In genomic region chr11:120863359-120863758, GRCh38 we compare ENCODE assay signal across 29 cellular contexts.
DNase-seq lines count a peak whose midpoint lies in the region; ATAC-seq, FAIRE-seq and TF ChIP-seq lines count a peak whose summit lies in the region.
"Had no signal": no experiment of that assay in that cellular context is flagged by ENCODE, and none has a peak within 500 bp of the region (broad histone marks: within the 10 kb centered on the region; RNA-seq: fewer than 3 reads in every experiment).

No MANE protein-coding gene starts in this region.

- no peak overlapping the region for H3K27ac ChIP-seq in breast epithelium
- H3K27ac ChIP-seq in HepG2 (ENCODE audit: extremely low read length, insufficient read depth, low read length): no peak overlapping the region
- no peak overlapping the region for H3K27ac ChIP-seq in heart left ventricle
- H3K27ac ChIP-seq: dorsolateral prefrontal cortex, gastrocnemius medialis, lower lobe of right lung, neural progenitor cell, transverse colon had no signal

- no peak for TF ChIP-seq POLR2A in breast epithelium (IDR thresholded peaks at IDR 0.05)
- TF ChIP-seq POLR2A in HepG2 (IDR thresholded peaks at IDR 0.05; ENCODE audit: insufficient read depth in 1 of 2, low read depth in 2 of 2, low read length in 2 of 2): no peak
- TF ChIP-seq POLR2A in heart left ventricle (IDR thresholded peaks at IDR 0.05): no peak

- in situ Hi-C loops in HepG2 (cut with HindIII; ENCODE audit: extremely low pct_ligation_motif_present, low pct_unique_long_range_greater_than_20kb): no loop called here

- H3K4me1 Mint-ChIP-seq in MCF 10A (ENCODE audit: insufficient read depth, unreplicated experiment): no peaks in the 10 kb centered on the region
- H3K4me1 Mint-ChIP-seq: activated CD4-positive, alpha-beta T cell treated with anti-CD3 and anti-CD28 coated beads, Interleukin-2, amount 10 ng/mL, durations not matched to agents 24 days and 14 days; stimulated activated naive CD8-positive, alpha-beta T cell treated with anti-CD3 and anti-CD28 coated beads, Interleukin-15, amount 100 ng/mL, for 72 hours had no signal

- CTCF ChIA-PET in MCF 10A (lab: Yijun Ruan, JAX): no interaction called here
- CTCF ChIA-PET in HepG2 (lab: Yijun Ruan, JAX; ENCODE audit: low intra/inter-chr PET ratio, low total read pairs): no interaction called here

- peaks cover 0 to 20% of the 10 kb centered on the region in 2 donors for H3K27me3 ChIP-seq in breast epithelium
- peaks cover 0 to 4% of the 10 kb centered on the region in 2 experiments; a peak in 2 of 5 replicates for H3K27me3 ChIP-seq in HepG2 (ENCODE audit: control insufficient read depth in 1 of 2, insufficient read depth in 2 of 2, low read length in 2 of 2)
- H3K27me3 ChIP-seq in heart left ventricle: peaks cover 0 to 18% (median 5%) of the 10 kb centered on the region in 9 donors
- H3K27me3 ChIP-seq: gastrocnemius medialis, transverse colon had no signal

- no peaks in the 10 kb centered on the region for H3K4me1 ChIP-seq in breast epithelium
- no peaks in the 10 kb centered on the region for H3K4me1 ChIP-seq in HepG2 (ENCODE audit: insufficient read depth, low read length)
- peaks cover 0 to 10% (median 4%) of the 10 kb centered on the region in 12 donors for H3K4me1 ChIP-seq in heart left ventricle
- H3K4me1 ChIP-seq: gastrocnemius medialis, lower lobe of right lung, neural progenitor cell, transverse colon had no signal

- H3K4me3 ChIP-seq in breast epithelium (no peak overlapping the region), fibroblast of the aortic adventitia (ENCODE audit: low read depth, low read length) (no peak overlapping the region), HepG2 (replicated peaks in 1 of 3; ENCODE audit: insufficient read depth in 1 of 3, low read depth in 2 of 3, low read length in 3 of 3) (no peak overlapping the region), heart left ventricle (no peak overlapping the region)
- H3K4me3 ChIP-seq: dorsolateral prefrontal cortex, gastrocnemius medialis, lower lobe of right lung, neural progenitor cell, transverse colon had no signal

- H3K4me2 ChIP-seq in HepG2 (ENCODE audit: low read depth, low read length): no peak overlapping the region
- H3K4me2 ChIP-seq: neural progenitor cell had no signal

- DNase-seq in MCF 10A (ENCODE audit: unreplicated experiment): peak; percentile 23
- DNase-seq in breast epithelium (ENCODE audit: low spot score in 2 of 2): no peak
- DNase-seq in amniotic epithelial cell (ENCODE audit: low read depth): peak; percentile 1
- DNase-seq in fibroblast of the aortic adventitia (ENCODE audit: low read depth): peak; percentile 61
- no peak for DNase-seq in HepG2 (ENCODE audit: low spot score)
- DNase-seq in NCI-H1417 treated with DMSO at 0.1 percent for 48 hours (lab: John Stamatoyannopoulos, UW): no peak
- no peak for DNase-seq in heart left ventricle
- DNase-seq: 8988T; activated CD4-positive, alpha-beta T cell treated with anti-CD3 and anti-CD28 coated beads, Interleukin-2, amount 10 ng/mL, durations not matched to agents 24 days and 14 days; activated naive CD4-positive, alpha-beta T cell treated with anti-CD3 and anti-CD28 coated beads, Interleukin-2, amount 50 U/mL, for 16 hours; anterior cingulate cortex; CD8-positive, alpha-beta memory T cell; dorsolateral prefrontal cortex; gastrocnemius medialis; GDM1; hypothalamus; lower lobe of right lung; NCI-H1092 treated with DMSO at 0.1 percent for 48 hours; NCI-H2029; NCI-H69; stimulated activated naive CD8-positive, alpha-beta T cell treated with anti-CD3 and anti-CD28 coated beads, Interleukin-15, amount 100 ng/mL, for 72 hours; T-helper 2 cell; transverse colon had no signal

- no peaks in the 10 kb centered on the region for H4K20me1 ChIP-seq in HepG2 (ENCODE audit: insufficient read depth, low read length)

- H3K9me3 Mint-ChIP-seq in MCF 10A (ENCODE audit: unreplicated experiment): no peaks in the 10 kb centered on the region
- H3K9me3 Mint-ChIP-seq: activated CD4-positive, alpha-beta T cell treated with anti-CD3 and anti-CD28 coated beads, Interleukin-2, amount 10 ng/mL, durations not matched to agents 24 days and 14 days; CD8-positive, alpha-beta memory T cell; neural progenitor cell; stimulated activated naive CD8-positive, alpha-beta T cell treated with anti-CD3 and anti-CD28 coated beads, Interleukin-15, amount 100 ng/mL, for 72 hours had no signal

- BruUV-seq in MCF 10A (replicated peaks; lab: Mats Ljungman, UMichigan): no TSS peak
- no TSS peak for BruUV-seq in HepG2 (replicated peaks; lab: Mats Ljungman, UMichigan)

- H2AFZ ChIP-seq in HepG2 (ENCODE audit: low read length): no peak overlapping the region
- H2AFZ ChIP-seq: neural progenitor cell had no signal

- no peak for TF ChIP-seq RAD21 in HepG2 (CRISPR knock-in tag; IDR thresholded peaks at IDR 0.05)

- no peak for FAIRE-seq in HepG2 (lab: Jason Lieb, UNC)
- FAIRE-seq: endothelial cell of umbilical vein, keratinocyte had no signal

- POLR2A ChIA-PET in MCF 10A (lab: Yijun Ruan, JAX): interaction anchor here (0.7 kb wide), 1 partner anchor 12 kb away, joined by 4 read pairs; no protein-coding TSS in a partner anchor
- POLR2A ChIA-PET in HepG2 (lab: Yijun Ruan, JAX): no interaction called here

- H3K36me3 ChIP-seq in breast epithelium (no peaks in the 10 kb centered on the region), HepG2 (replicated peaks in 1 of 2; ENCODE audit: control insufficient read depth in 1 of 2, insufficient read depth in 2 of 2, low read length in 2 of 2) (no peaks in the 10 kb centered on the region), heart left ventricle (no peaks in the 10 kb centered on the region)
- H3K36me3 ChIP-seq: gastrocnemius medialis, lower lobe of right lung, neural progenitor cell, transverse colon had no signal

- no peaks in the 10 kb centered on the region for H3K79me2 ChIP-seq in HepG2 (ENCODE audit: insufficient read depth, low read length)

- H3K27ac Mint-ChIP-seq in MCF 10A (ENCODE audit: low read depth, unreplicated experiment): no peak overlapping the region
- H3K27ac Mint-ChIP-seq: activated CD4-positive, alpha-beta T cell treated with anti-CD3 and anti-CD28 coated beads, Interleukin-2, amount 10 ng/mL, durations not matched to agents 24 days and 14 days; CD8-positive, alpha-beta memory T cell; neural progenitor cell; stimulated activated naive CD8-positive, alpha-beta T cell treated with anti-CD3 and anti-CD28 coated beads, Interleukin-15, amount 100 ng/mL, for 72 hours had no signal

- peaks cover 28% of the 10 kb centered on the region for H3K27me3 Mint-ChIP-seq in MCF 10A (ENCODE audit: insufficient read depth, unreplicated experiment)
- H3K27me3 Mint-ChIP-seq: activated CD4-positive, alpha-beta T cell treated with anti-CD3 and anti-CD28 coated beads, Interleukin-2, amount 10 ng/mL, durations not matched to agents 24 days and 14 days had no signal

- no peak overlapping the region for H3K4me3 Mint-ChIP-seq in MCF 10A (ENCODE audit: unreplicated experiment)
- H3K4me3 Mint-ChIP-seq: activated CD4-positive, alpha-beta T cell treated with anti-CD3 and anti-CD28 coated beads, Interleukin-2, amount 10 ng/mL, durations not matched to agents 24 days and 14 days; CD8-positive, alpha-beta memory T cell; neural progenitor cell; stimulated activated naive CD8-positive, alpha-beta T cell treated with anti-CD3 and anti-CD28 coated beads, Interleukin-15, amount 100 ng/mL, for 72 hours had no signal

- TF ChIP-seq EP300 in HepG2 (IDR thresholded peaks at IDR 0.05; ENCODE audit: low read depth in 2 of 2, low read length in 2 of 2) (no peak), HepG2 (CRISPR knock-in tag; IDR thresholded peaks at IDR 0.05; ENCODE audit: borderline replicate concordance) (no peak)

- no peaks in the 10 kb centered on the region for H3K9me3 ChIP-seq in breast epithelium
- H3K9me3 ChIP-seq in HepG2 (ENCODE audit: low read length): no peaks in the 10 kb centered on the region
- no peaks in the 10 kb centered on the region for H3K9me3 ChIP-seq in heart left ventricle
- H3K9me3 ChIP-seq: gastrocnemius medialis, lower lobe of right lung, transverse colon had no signal

- no peaks in the 10 kb centered on the region for H3K36me3 Mint-ChIP-seq in MCF 10A (ENCODE audit: insufficient read depth, unreplicated experiment)
- H3K36me3 Mint-ChIP-seq: CD8-positive, alpha-beta memory T cell; neural progenitor cell had no signal

- ATAC-seq in HepG2 (no peak), heart left ventricle (no peak), GM19452 (IDR thresholded peaks at IDR 0.05; ENCODE audit: unreplicated experiment) (no peak)
- ATAC-seq: gastrocnemius medialis; lower lobe of right lung; sciatic nerve; SK-N-SH treated with all-trans-retinoic acid at 6 μM for 48 hours; stimulated activated naive CD8-positive, alpha-beta T cell treated with anti-CD3 and anti-CD28 coated beads, Interleukin-15, amount 100 ng/mL, for 72 hours had no signal

- intact Hi-C loops in MCF 10A (cut with micrococcal nuclease): no loop called here
- intact Hi-C loops in breast epithelium (cut with DNase I; ENCODE audit: low total_unique reads): no loop called here
- intact Hi-C loops in HepG2 (cut with micrococcal nuclease; ENCODE audit: unreplicated experiment): no loop called here
- intact Hi-C loops in heart left ventricle (cut with DNase I): no loop called here

- TF ChIP-seq CTCF in MCF 10A (IDR thresholded peaks at IDR 0.05; ENCODE audit: unreplicated experiment) (no peak), breast epithelium (IDR thresholded peaks at IDR 0.05) (no peak), fibroblast of the aortic adventitia (IDR thresholded peaks at IDR 0.05; ENCODE audit: insufficient read depth, low read length) (no peak), HepG2 (CRISPR knock-in tag; IDR thresholded peaks at IDR 0.05) (no peak), heart left ventricle (IDR thresholded peaks at IDR 0.05) (no peak)

- no peak overlapping the region for H3K9ac ChIP-seq in HepG2 (ENCODE audit: insufficient read depth, low read depth, low read length)
- H3K9ac ChIP-seq: neural progenitor cell had no signal

- 74% methylated on average over 2 of the region's 2 CpGs for WGBS in HepG2 (ENCODE audit: low lambda C conversion rate)
- 94 to 96% (median 94%) methylated on average over 2 of the region's 2 CpGs for WGBS in heart left ventricle, 4 donors

TF ChIP-seq in HepG2, 621 proteins besides CTCF, POLR2A, EP300 and RAD21 (continues in another document):
- no peak for TF ChIP-seq PAX8 (CRISPR knock-in tag; IDR thresholded peaks at IDR 0.05; ENCODE audit: borderline replicate concordance)

Comparison
In these comparisons a context has a peak if more than half of its experiments do, and no peak if none do; other contexts are left out.
1. DNase-seq: peak in MCF 10A (single experiment), amniotic epithelial cell (single experiment) and fibroblast of the aortic adventitia (single experiment); none in breast epithelium (0 of 2), HepG2 (single experiment), NCI-H1417 treated with DMSO at 0.1 percent for 48 hours (single experiment) and heart left ventricle (0 of 5).